Comparison of ENCODE assay signal across 34 cellular contexts in genomic region chr1:205391386-205391785, GRCh38. TPM values are rescaled to one million over a fixed set of nuclear protein-coding genes. Genes with fewer than 3 reads are reported as not detected.
"Had no signal": no experiment of that assay in that cellular context is flagged by ENCODE, and none has a peak within 500 bp of the region (broad histone marks: within the 10 kb centered on the region; RNA-seq: fewer than 3 reads in every experiment).

No MANE protein-coding gene starts in this region.

- H3K4me3 ChIP-seq: adrenal gland, body of pancreas, breast epithelium, MG63, SJSA1 had no signal

- H3K27ac ChIP-seq: adrenal gland, body of pancreas, breast epithelium, SJSA1 had no signal

- H3K4me1 ChIP-seq: adrenal gland, body of pancreas, breast epithelium, SJSA1 had no signal

- FAIRE-seq: astrocyte had no signal

- ATAC-seq: activated naive CD4-positive, alpha-beta T cell treated with anti-CD3 and anti-CD28 coated beads, Interleukin-2, amount 50 U/mL, for 72 hours; activated T-cell treated with anti-CD3 and anti-CD28 coated beads, Interleukin-2, amount 50 U/mL, for 4 hours; body of pancreas; Panc1 had no signal

- DNase-seq: activated B cell treated with CpG ODN at 0.5 μM for 24 hours; activated CD4-positive, alpha-beta memory T cell treated with anti-CD3 and anti-CD28 coated beads for 36 hours; activated CD4-positive, alpha-beta T cell treated with anti-CD3 and anti-CD28 coated beads for 4 hours; activated CD4-positive, alpha-beta T cell treated with anti-CD3 and anti-CD28 coated beads, Interleukin-2, amount 50 U/mL, for 1 hour; activated CD4-positive, CD25-positive, alpha-beta regulatory T cell treated with anti-CD3 and anti-CD28 coated beads, Interleukin-2, amount 50 U/mL, for 72 hours; activated CD8-positive, alpha-beta memory T cell treated with anti-CD3 and anti-CD28 coated beads, Interleukin-2, amount 50 U/mL, for 4 hours; activated gamma-delta T cell treated with Interleukin-2 at 50 U/mL for 16 hours; activated naive CD4-positive, alpha-beta T cell treated with anti-CD3 and anti-CD28 coated beads for 36 hours; activated T-cell treated with anti-CD3 and anti-CD28 coated beads for 4 hours; activated T-cell treated with anti-CD3 and anti-CD28 coated beads, Interleukin-2, amount 50 U/mL, for 4 hours; adrenal gland; body of pancreas; Karpas-422; KBM-7; MG63; NCI-H1048; NCI-H1105 treated with DMSO at 0.1 percent for 48 hours; NCI-H1436; NCI-H1694; NCI-H1930; NCI-H2081 treated with DMSO at 0.1 percent for 48 hours; NCI-H226; NCI-H446 treated with DMSO at 0.1 percent for 48 hours; NCI-H524; NCI-H69; RPMI8226; SHP77 treated with DMSO at 0.1 percent for 48 hours; SK-N-SH had no signal

- H3K4me2 ChIP-seq: SK-N-SH had no signal

- H3K36me3 ChIP-seq: adrenal gland, breast epithelium, MG63, SJSA1 had no signal

- H3K9ac ChIP-seq: SK-N-SH had no signal

- H3K9me3 ChIP-seq: adrenal gland, body of pancreas, breast epithelium, SJSA1, SK-N-SH had no signal

- H3K27me3 ChIP-seq: adrenal gland, body of pancreas, breast epithelium had no signal

RNA-seq across cellular contexts. Expression of gene LEMD1, which starts 30.5 kb away (rescaled TPM):
- total RNA-seq: activated B cell treated with CpG ODN at 0.5 μM for 24 hours; activated T-helper 1 cell treated with anti-CD3 and anti-CD28 coated beads, Interleukin-12 subunit alpha, Interleukin-12 subunit beta, Interleukin-2, Interleukin-4 antibody, amounts not matched to agents 30 ng/mL and 10 ng/mL and 1 ng/mL, durations not matched to agents 14 hours and 24 hours and 36 hours; adrenal gland; body of pancreas; SJSA1 had no signal
- polyA plus RNA-seq: SK-N-SH had no signal

RNA-seq across cellular contexts. Expression of gene KLHDC8A, which starts 34.7 kb away (rescaled TPM):
- total RNA-seq: activated CD4-positive, alpha-beta memory T cell treated with anti-CD3 and anti-CD28 coated beads for 36 hours; activated naive CD4-positive, alpha-beta T cell treated with anti-CD3 and anti-CD28 coated beads for 36 hours; activated naive CD4-positive, alpha-beta T cell treated with anti-CD3 and anti-CD28 coated beads, Interleukin-2, amount 50 U/mL, for 72 hours; activated T-helper 1 cell treated with anti-CD3 and anti-CD28 coated beads, Interleukin-12 subunit alpha, Interleukin-12 subunit beta, Interleukin-2, Interleukin-4 antibody, amounts not matched to agents 30 ng/mL and 10 ng/mL and 1 ng/mL, durations not matched to agents 14 hours and 24 hours and 36 hours; breast epithelium; SJSA1 had no signal
